In the genomic region with DNA sequence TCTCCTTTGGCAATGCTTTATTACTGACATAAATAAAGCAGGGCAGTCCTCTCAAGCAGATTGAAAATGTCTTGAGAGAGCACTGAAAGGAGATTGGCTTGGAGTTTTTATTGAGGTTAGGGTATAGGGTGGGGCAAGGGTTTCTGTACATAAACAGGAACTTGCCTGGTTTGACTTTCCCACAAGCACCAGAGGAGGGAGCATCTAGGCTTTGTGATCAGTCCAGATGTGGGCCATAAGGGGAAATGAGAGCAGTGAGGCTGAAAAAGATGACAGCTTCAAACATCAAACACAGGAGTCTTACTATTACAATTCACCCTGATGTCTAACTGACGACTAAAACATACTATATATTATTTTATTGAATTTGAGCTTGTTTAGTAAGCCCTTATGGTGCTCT, we compare ENCODE assay signal across 11 cellular contexts.
DNase-seq lines count a peak whose midpoint lies in the region; ATAC-seq and TF ChIP-seq lines count a peak whose summit lies in the region.
"Had no signal": no experiment of that assay in that cellular context is flagged by ENCODE, and none has a peak within 500 bp of the region (broad histone marks: within the 10 kb centered on the region; RNA-seq: fewer than 3 reads in every experiment).

No MANE protein-coding gene starts in this region.

- no peak overlapping the region for H3K27ac ChIP-seq in uterus
- H3K27ac ChIP-seq in body of pancreas: no peak overlapping the region
- H3K27ac ChIP-seq: skin epidermis, upper lobe of left lung had no signal

- no peaks in the 10 kb centered on the region for H3K4me1 ChIP-seq in uterus
- H3K4me1 ChIP-seq in body of pancreas: peaks cover 8% of the 10 kb centered on the region
- H3K4me1 ChIP-seq: upper lobe of left lung had no signal

- TF ChIP-seq CTCF in GM12875 (IDR thresholded peaks at IDR 0.05; ENCODE audit: borderline replicate concordance, insufficient read depth, low read depth, low read length) (peak; percentile 55; the same call in 1 of the 2 replicates), uterus (IDR thresholded peaks at IDR 0.05) (no peak), body of pancreas (IDR thresholded peaks at IDR 0.05) (no peak)

- H3K9me3 ChIP-seq in uterus (no peaks in the 10 kb centered on the region), body of pancreas (no peaks in the 10 kb centered on the region)
- H3K9me3 ChIP-seq: upper lobe of left lung had no signal

- WGBS in body of pancreas, 2 donors: 62 to 93% methylated on average over 1 of the region's 1 CpG

- TF ChIP-seq POLR2A in uterus (IDR thresholded peaks at IDR 0.05) (no peak), body of pancreas (IDR thresholded peaks at IDR 0.05) (no peak)

- H3K27me3 ChIP-seq in uterus (no peaks in the 10 kb centered on the region), body of pancreas (no peaks in the 10 kb centered on the region)
- H3K27me3 ChIP-seq: upper lobe of left lung had no signal

- H3K4me3 ChIP-seq in GM12875 (ENCODE audit: low read depth, low read length) (no peak overlapping the region), uterus (no peak overlapping the region), body of pancreas (no peak overlapping the region)
- H3K4me3 ChIP-seq in Jurkat, Clone E6-1 (ENCODE audit: low read length): no peak overlapping the region
- H3K4me3 ChIP-seq: skin epidermis, upper lobe of left lung had no signal

- intact Hi-C loops in uterus (cut with DNase I; ENCODE audit: low total_unique reads): no loop called here
- intact Hi-C loops in body of pancreas (cut with DNase I): no loop called here

- ATAC-seq in GM21447 (IDR thresholded peaks at IDR 0.05; ENCODE audit: unreplicated experiment): peak; percentile 72
- no peak for ATAC-seq in GM18502 (IDR thresholded peaks at IDR 0.05; ENCODE audit: poor library complexity, unreplicated experiment)
- ATAC-seq in body of pancreas: no peak

- peak; percentile 78 for DNase-seq in Jurkat, Clone E6-1 (ENCODE audit: low read depth, low spot score)
- peak; percentile 67 for DNase-seq in central memory CD4-positive, alpha-beta T cell
- no peak for DNase-seq in DMS79 treated with DMSO at 0.1 percent for 48 hours (lab: John Stamatoyannopoulos, UW)
- no peak for DNase-seq in uterus
- no peak for DNase-seq in body of pancreas
- DNase-seq: NCI-H524 treated with DMSO at 0.1 percent for 48 hours, upper lobe of left lung had no signal

- H3K36me3 ChIP-seq in uterus (no peaks in the 10 kb centered on the region), body of pancreas (replicated peaks in 1 of 2; ENCODE audit: insufficient read depth in 1 of 2, low read depth in 2 of 2) (no peaks in the 10 kb centered on the region)
- H3K36me3 ChIP-seq: upper lobe of left lung had no signal

Comparison
In these comparisons a context has a peak if more than half of its experiments do, and no peak if none do; other contexts are left out.
1. DNase-seq: peak in Jurkat, Clone E6-1 (single experiment) and central memory CD4-positive, alpha-beta T cell (single experiment); none in DMS79 treated with DMSO at 0.1 percent for 48 hours (single experiment), uterus (0 of 2) and body of pancreas (0 of 4).